In genomic region chr18:212780-213179, GRCh38 we compare ENCODE assay signal across 21 cellular contexts.
DNase-seq lines count a peak whose midpoint lies in the region; ATAC-seq, FAIRE-seq and TF ChIP-seq lines count a peak whose summit lies in the region.
"Had no signal": no experiment of that assay in that cellular context is flagged by ENCODE, and none has a peak within 500 bp of the region (broad histone marks: within the 10 kb centered on the region; RNA-seq: fewer than 3 reads in every experiment).

No MANE protein-coding gene starts in this region.

- no peaks in the 10 kb centered on the region for H3K4me1 Mint-ChIP-seq in nephron

- H3K27ac Mint-ChIP-seq in nephron, result no peak overlapping the region

- no peaks in the 10 kb centered on the region for H3K9me3 Mint-ChIP-seq in nephron
- H3K9me3 Mint-ChIP-seq: activated naive CD4-positive, alpha-beta T cell treated with anti-CD3 and anti-CD28 coated beads, Interleukin-2, amount 50 U/mL, for 24 hours had no signal

- H3K4me3 Mint-ChIP-seq in nephron, result no peak overlapping the region
- H3K4me3 Mint-ChIP-seq: activated naive CD4-positive, alpha-beta T cell treated with anti-CD3 and anti-CD28 coated beads, Interleukin-2, amount 50 U/mL, for 24 hours; T-helper 17 cell had no signal

- peak; percentile 71 for FAIRE-seq in D721Med (lab: Jason Lieb, UNC)
- FAIRE-seq: endothelial cell of umbilical vein, GM12891 had no signal

- TF ChIP-seq CTCF in D721Med (IDR thresholded peaks at IDR 0.05; ENCODE audit: insufficient read depth, missing control alignments) (no peak), LNCaP clone FGC (IDR thresholded peaks at IDR 0.05; ENCODE audit: control insufficient read depth, extremely low read depth, insufficient read depth) (peak; percentile 9; the same call in 1 of the 2 replicates), choroid plexus epithelial cell (conservative IDR thresholded peaks at IDR 0.05; ENCODE audit: low read depth, low read length) (peak; percentile 40), nephron (IDR thresholded peaks at IDR 0.05; ENCODE audit: unreplicated experiment in 3 of 3) (peak in 2 of 3 experiments; percentile 7 to 11)

- H3K4me3 ChIP-seq in LNCaP clone FGC (ENCODE audit: low read depth, low read length), result no peak overlapping the region
- H3K4me3 ChIP-seq in choroid plexus epithelial cell (ENCODE audit: low read depth, low read length), result no peak overlapping the region
- H3K4me3 ChIP-seq: BLaER1 treated with 17β-estradiol and CSF1 and Interleukin-3, amounts not matched to agents 10 nM and 100 nM; prostate gland; stomach had no signal

- DNase-seq in D721Med (ENCODE audit: insufficient read length, low spot score), result no peak
- DNase-seq in LNCaP clone FGC (ENCODE audit: low read depth), result no peak
- DNase-seq in choroid plexus epithelial cell (ENCODE audit: low read depth), result peak; percentile 20
- no peak for DNase-seq in stimulated activated CD4-positive, alpha-beta T cell treated with anti-CD3 and anti-CD28 coated beads, Interleukin-2, amount 100 ng/mL, for 48 hours
- DNase-seq: activated CD4-positive, CD25-positive, alpha-beta regulatory T cell treated with anti-CD3 and anti-CD28 coated beads, Interleukin-2, amount 50 U/mL, for 72 hours; activated CD8-positive, alpha-beta memory T cell treated with anti-CD3 and anti-CD28 coated beads, Interleukin-2, amount 50 U/mL, for 48 hours; central memory CD4-positive, alpha-beta T cell; midbrain; NCI-H2081; NCI-H69; stomach; T-helper 17 cell had no signal

- peaks cover 75% of the 10 kb centered on the region for H3K36me3 Mint-ChIP-seq in nephron (ENCODE audit: low read depth)

- ATAC-seq in HG02588 (IDR thresholded peaks at IDR 0.05; ENCODE audit: unreplicated experiment) (no peak), GM19455 (IDR thresholded peaks at IDR 0.05; ENCODE audit: unreplicated experiment) (no peak), GM18498 (IDR thresholded peaks at IDR 0.05; ENCODE audit: unreplicated experiment) (no peak)
- ATAC-seq: T-helper 17 cell had no signal

- H3K27me3 Mint-ChIP-seq in nephron (ENCODE audit: low read depth), result no peaks in the 10 kb centered on the region
- H3K27me3 Mint-ChIP-seq: activated naive CD4-positive, alpha-beta T cell treated with anti-CD3 and anti-CD28 coated beads, Interleukin-2, amount 50 U/mL, for 24 hours; T-helper 17 cell had no signal
